Comparison of ENCODE assay signal across 15 cellular contexts in the genomic region with DNA sequence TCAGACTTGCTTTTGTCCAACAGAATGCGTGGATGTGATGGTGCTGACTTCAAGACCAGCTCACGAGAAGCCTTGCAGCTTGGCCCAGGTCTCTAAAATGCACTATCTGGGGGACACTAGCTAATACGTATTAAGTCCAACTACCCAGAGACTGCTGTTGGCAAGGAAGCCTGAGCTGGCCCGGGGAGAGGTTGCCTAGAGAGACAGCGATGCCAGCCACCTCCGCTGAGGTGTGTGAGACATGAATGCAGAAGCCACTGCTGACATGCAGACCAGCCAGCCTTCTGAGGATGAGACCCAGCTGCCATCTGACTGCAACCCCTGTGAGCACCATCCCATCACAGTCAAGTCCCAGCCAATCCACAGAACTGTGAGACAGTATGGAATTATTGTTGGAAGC. TPM values are rescaled to one million over a fixed set of nuclear protein-coding genes. Genes with fewer than 3 reads are reported as not detected.
A peak's percentile ranks its signal among the peaks of the same experiment; 100 is the strongest.
DNase-seq lines count a peak whose midpoint lies in the region; ATAC-seq and TF ChIP-seq lines count a peak whose summit lies in the region.
"Had no signal": no experiment of that assay in that cellular context is flagged by ENCODE, and none has a peak within 500 bp of the region (broad histone marks: within the 10 kb centered on the region; RNA-seq: fewer than 3 reads in every experiment).

No MANE protein-coding gene starts in this region.

- 55 to 61% (median 58%) methylated on average over 6 of the region's 6 CpGs for WGBS in heart left ventricle, 4 donors

- H3K36me3 ChIP-seq in heart left ventricle, result peaks cover 3 to 34% (median 21%) of the 10 kb centered on the region in 9 donors

- peaks cover 0 to 8% (median 0%) of the 10 kb centered on the region in 12 donors for H3K4me1 ChIP-seq in heart left ventricle

- no peaks in the 10 kb centered on the region for H3K9me3 ChIP-seq in heart left ventricle
- H3K9me3 ChIP-seq: BLaER1 had no signal

- TF ChIP-seq CTCF in heart left ventricle (IDR thresholded peaks at IDR 0.05), result no peak

- no peaks in the 10 kb centered on the region for H3K27me3 ChIP-seq in heart left ventricle
- H3K27me3 ChIP-seq: BLaER1 had no signal

- no peak overlapping the region for H3K27ac ChIP-seq in heart left ventricle
- H3K27ac ChIP-seq: BLaER1 had no signal

- no peak overlapping the region for H3K4me3 ChIP-seq in heart left ventricle
- H3K4me3 ChIP-seq: BLaER1 had no signal

- ATAC-seq in Right ventricle myocardium inferior (peak; percentile 88), heart left ventricle (peak; percentile 53 to 85 (median 76)), left ventricle myocardium superior (peak; percentile 93), HG02798 (IDR thresholded peaks at IDR 0.05; ENCODE audit: poor library complexity, unreplicated experiment) (no peak)
- ATAC-seq: HepG2 had no signal

- DNase-seq in Right ventricle myocardium inferior (ENCODE audit: missing footprints) (peak; percentile 77), cardiac septum (ENCODE audit: low spot score) (no peak), heart left ventricle (peak in 2 of 5 donors; percentile 37 to 61), left ventricle myocardium superior (peak; percentile 74), hippocampal formation (lab: John Stamatoyannopoulos, UW) (no peak), NCI-H226 (no peak)
- DNase-seq: 8988T; CD4-positive, alpha-beta memory T cell; DMS153; DMS79; GF-D8; H9 had no signal

- no peak for TF ChIP-seq POLR2A in heart left ventricle (IDR thresholded peaks at IDR 0.05)

- intact Hi-C loops in Right ventricle myocardium inferior (cut with DNase I) (loop anchor here (5.0 kb wide), 1 partner anchor 45 kb away; a partner anchor contains a TSS), cardiac septum (cut with DNase I) (no loop called here), heart left ventricle (cut with DNase I) (no loop called here), left ventricle myocardium superior (cut with micrococcal nuclease) (no loop called here)

RNA-seq across cellular contexts. Expression of a gene that starts 32.5 kb away (rescaled TPM):
- total RNA-seq in Right ventricle myocardium inferior, result 12.5 TPM
- 8.8 TPM for total RNA-seq in cardiac septum
- 10 to 100 TPM in 7 of 9 donors, 1 to 10 TPM in 2; 7.5 to 20.7 (median 12.1) TPM for total RNA-seq in heart left ventricle
- 10 to 100 TPM; 21.7 to 22.1 TPM for polyA plus RNA-seq in heart left ventricle
- total RNA-seq in left ventricle myocardium superior, result 14.9 TPM

RNA-seq across cellular contexts. Expression of a gene that starts 43.6 kb away (rescaled TPM):
- total RNA-seq in Right ventricle myocardium inferior (8.0 TPM), cardiac septum (9.3 TPM), heart left ventricle (10 to 100 TPM in 2 of 9 donors, 1 to 10 TPM in 7; 3.5 to 11.2 (median 7.9) TPM), left ventricle myocardium superior (7.5 TPM)
- polyA plus RNA-seq in heart left ventricle, result 1 to 10 TPM; 2.9 to 7.3 TPM

RNA-seq across cellular contexts. Expression of a gene that starts 44.5 kb away (rescaled TPM):
- 74.1 TPM for total RNA-seq in Right ventricle myocardium inferior
- 49.4 TPM for total RNA-seq in cardiac septum
- total RNA-seq in heart left ventricle, result 10 to 100 TPM; 42.4 to 67.4 (median 61.2) TPM
- polyA plus RNA-seq in heart left ventricle, result 10 to 100 TPM; 45.1 to 47.8 TPM
- total RNA-seq in left ventricle myocardium superior, result 78.6 TPM

RNA-seq across cellular contexts. Expression of a gene that starts 54.5 kb away (rescaled TPM):
- total RNA-seq in Right ventricle myocardium inferior, result 102 TPM
- 33.1 TPM for total RNA-seq in cardiac septum
- 100 to 1,000 TPM in 1 of 9 donors, 10 to 100 TPM in 8; 38.7 to 179 (median 65.4) TPM for total RNA-seq in heart left ventricle
- polyA plus RNA-seq in heart left ventricle, result 10 to 100 TPM; 28.6 to 47.8 TPM
- 131 TPM for total RNA-seq in left ventricle myocardium superior

Comparison
In these comparisons a context has a peak if more than half of its experiments do, and no peak if none do; other contexts are left out.
1. DNase-seq: peak in Right ventricle myocardium inferior (single experiment) and left ventricle myocardium superior (single experiment); none in cardiac septum (single experiment), hippocampal formation (0 of 2) and NCI-H226 (single experiment).